Comparison of ENCODE assay signal across 18 cellular contexts in genomic region chr1:52556641-52557360, GRCh38.
"Had no signal": no experiment of that assay in that cellular context is flagged by ENCODE, and none has a peak within 500 bp of the region (broad histone marks: within the 10 kb centered on the region; RNA-seq: fewer than 3 reads in every experiment).

No MANE protein-coding gene starts in this region.

- H3K36me3 ChIP-seq: heart right ventricle, left ventricle myocardium inferior, neural progenitor cell, ovary had no signal

- DNase-seq: activated CD4-positive, alpha-beta T cell treated with anti-CD3 and anti-CD28 coated beads for 1 hour; activated CD4-positive, alpha-beta T cell treated with anti-CD3 and anti-CD28 coated beads, Interleukin-2, amount 50 U/mL, for 48 hours; activated CD8-positive, alpha-beta memory T cell treated with anti-CD3 and anti-CD28 coated beads, Interleukin-2, amount 10 ng/mL, durations not matched to agents 7 days and 5 days; activated effector memory CD4-positive, alpha-beta T cell treated with Interleukin-2 at 50 U/mL for 16 hours; activated T-cell treated with anti-CD3 and anti-CD28 coated beads, Interleukin-2, amount 50 U/mL, for 24 hours; amygdala; dorsolateral prefrontal cortex; foreskin melanocyte; heart right ventricle; kidney; left ventricle myocardium inferior; mesenchymal stem cell; ovary; stimulated activated CD4-positive, alpha-beta T cell treated with anti-CD3 and anti-CD28 coated beads, Interleukin-2, amount 100 ng/mL, for 48 hours; stimulated activated naive CD8-positive, alpha-beta T cell treated with anti-CD3 and anti-CD28 coated beads, Interleukin-15, Interleukin-2, amounts not matched to agents 100 U/mL and 50 U/mL, for 24 hours; T1000 had no signal

- H3K27me3 Mint-ChIP-seq: activated CD8-positive, alpha-beta memory T cell treated with anti-CD3 and anti-CD28 coated beads, Interleukin-2, amount 10 ng/mL, durations not matched to agents 7 days and 5 days; activated naive CD8-positive, alpha-beta T cell; activated T-cell treated with anti-CD3 and anti-CD28 coated beads, Interleukin-2, amount 50 U/mL, for 24 hours had no signal

- H3K27ac Mint-ChIP-seq: activated CD8-positive, alpha-beta memory T cell treated with anti-CD3 and anti-CD28 coated beads, Interleukin-2, amount 10 ng/mL, durations not matched to agents 7 days and 5 days; activated naive CD8-positive, alpha-beta T cell; activated T-cell treated with anti-CD3 and anti-CD28 coated beads, Interleukin-2, amount 50 U/mL, for 24 hours; neural progenitor cell had no signal

- H3K9me3 Mint-ChIP-seq: activated T-cell treated with anti-CD3 and anti-CD28 coated beads, Interleukin-2, amount 50 U/mL, for 24 hours; neural progenitor cell had no signal

- H3K4me3 ChIP-seq: dorsolateral prefrontal cortex, heart right ventricle, left ventricle myocardium inferior, neural progenitor cell, ovary had no signal

- H3K9me3 ChIP-seq: heart right ventricle, left ventricle myocardium inferior, ovary had no signal

- H3K4me3 Mint-ChIP-seq: activated CD8-positive, alpha-beta memory T cell treated with anti-CD3 and anti-CD28 coated beads, Interleukin-2, amount 10 ng/mL, durations not matched to agents 7 days and 5 days; activated naive CD8-positive, alpha-beta T cell; activated T-cell treated with anti-CD3 and anti-CD28 coated beads, Interleukin-2, amount 50 U/mL, for 24 hours; neural progenitor cell had no signal

- H3K27ac ChIP-seq: dorsolateral prefrontal cortex, heart right ventricle, left ventricle myocardium inferior, neural progenitor cell, ovary had no signal

- H3K27me3 ChIP-seq: dorsolateral prefrontal cortex, neural progenitor cell, ovary had no signal
